ENCODE assay signal across 18 cellular contexts in the genomic region with DNA sequence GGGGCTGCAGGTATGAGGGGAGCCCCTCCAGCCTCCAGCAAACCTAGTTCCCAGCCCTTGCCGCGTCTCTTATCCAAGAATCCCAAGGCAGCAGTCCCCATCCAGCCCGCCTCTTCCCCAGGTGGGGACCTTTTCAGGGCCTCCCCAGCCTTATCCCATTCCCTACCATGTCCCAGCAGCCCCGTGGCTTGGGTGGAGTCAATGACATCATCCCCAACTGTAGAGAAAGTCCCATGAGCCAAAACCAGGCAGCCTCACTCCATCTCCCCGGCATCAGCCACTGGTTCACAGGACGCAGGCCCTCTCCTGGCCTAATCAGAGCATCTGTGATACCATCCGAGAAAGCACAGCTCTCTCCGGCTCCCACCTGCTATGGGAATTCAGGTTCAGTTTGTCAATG.
DNase-seq lines count a peak whose midpoint lies in the region; ATAC-seq and TF ChIP-seq lines count a peak whose summit lies in the region.
"Had no signal": no experiment of that assay in that cellular context is flagged by ENCODE, and none has a peak within 500 bp of the region (broad histone marks: within the 10 kb centered on the region; RNA-seq: fewer than 3 reads in every experiment).

No MANE protein-coding gene starts in this region.

- no peak overlapping the region for H2BK120ac ChIP-seq in IMR-90 (ENCODE audit: low read depth, low read length)

- POLR2A ChIA-PET in IMR-90 (lab: Charles Lee; ENCODE audit: unreplicated experiment): no interaction called here

- no peak for TF ChIP-seq POLR2A in IMR-90 (IDR thresholded peaks at IDR 0.05; ENCODE audit: low read depth, low read length)

- peaks cover 13 to 31% of the 10 kb centered on the region in 2 experiments for H3K79me1 ChIP-seq in IMR-90 (ENCODE audit: low read depth in 1 of 2, low read length in 2 of 2)

- DNase-seq in AG20443 (ENCODE audit: low spot score) (peak; percentile 54), IMR-90 (peak; percentile 16), fibroblast of the aortic adventitia (ENCODE audit: low read depth) (peak; percentile 37), omental fat pad (ENCODE audit: low spot score) (no peak), inferior parietal cortex (ENCODE audit: extremely low spot score) (no peak), SKM-1 treated with dmso at 0.1 percent for 144 hours (lab: John Stamatoyannopoulos, UW; ENCODE audit: unreplicated experiment) (no peak), DMS53 (lab: John Stamatoyannopoulos, UW) (no peak)
- DNase-seq: activated CD4-positive, alpha-beta T cell treated with anti-CD3 and anti-CD28 coated beads, Interleukin-2, amount 50 U/mL, for 1 hour; activated T-cell treated with anti-CD3 and anti-CD28 coated beads for 4 hours; BE2C; caudate nucleus; effector memory CD8-positive, alpha-beta T cell; lower lobe of right lung; NCI-H2029 treated with DMSO at 0.1 percent for 48 hours; NCI-H524 treated with DMSO at 0.1 percent for 48 hours; retina had no signal

- 0 out of 2 replicates have a peak, but pooled peaks cover 5% of the 10 kb centered on the region for H4K20me1 ChIP-seq in IMR-90 (ENCODE audit: insufficient read depth, low read length)

- H3K23ac ChIP-seq in IMR-90 (ENCODE audit: low read depth, low read length): no peak overlapping the region

- intact Hi-C loops in IMR-90 (cut with micrococcal nuclease): no loop called here

- H3K27me3 ChIP-seq in IMR-90 (ENCODE audit: control insufficient read depth, insufficient read depth, low read length): no peaks in the 10 kb centered on the region
- H3K27me3 ChIP-seq: BE2C, SJSA1 had no signal

- H3K9me1 ChIP-seq in IMR-90 (ENCODE audit: insufficient read depth, low read length): peaks cover 8% of the 10 kb centered on the region

- no peak for TF ChIP-seq RAD21 in IMR-90 (IDR thresholded peaks at IDR 0.05; ENCODE audit: low read length)

- H3K4me1 ChIP-seq in IMR-90 (ENCODE audit: control insufficient read depth, insufficient read depth, low read length): peaks cover 12% of the 10 kb centered on the region

- H3K27ac ChIP-seq in IMR-90 (ENCODE audit: insufficient read depth, low read length): no peak overlapping the region
- H3K27ac ChIP-seq: lower lobe of right lung, SJSA1 had no signal

- in situ Hi-C loops in IMR-90 (cut with MboI; ENCODE audit: low sequenced_read_pairs): no loop called here

- ATAC-seq in IMR-90 (ENCODE audit: low read depth) (no peak), omental fat pad (ENCODE audit: low FRiP score) (peak; percentile 12)
- ATAC-seq: effector memory CD8-positive, alpha-beta T cell; lower lobe of right lung; natural killer cell treated with Interleukin-12 subunit alpha and Interleukin-12 subunit beta and Interleukin-15 and Interleukin-18, amount 100 ng/mL, for 72 hours had no signal

- H4K8ac ChIP-seq in IMR-90 (ENCODE audit: low read depth in 2 of 2, low read length in 2 of 2): no peak overlapping the region

- no peaks in the 10 kb centered on the region for H3K9me3 ChIP-seq in IMR-90 (ENCODE audit: control insufficient read depth, insufficient read depth, low read length)
- H3K9me3 ChIP-seq: BE2C, lower lobe of right lung, SJSA1 had no signal

- no peak overlapping the region for H2AFZ ChIP-seq in IMR-90 (replicated peaks; ENCODE audit: low read length, poor library complexity)

- no peak overlapping the region for H2BK5ac ChIP-seq in IMR-90 (ENCODE audit: low read depth, low read length, poor library complexity, severe bottlenecking)

- H2BK15ac ChIP-seq in IMR-90 (ENCODE audit: low read depth, low read length): no peak overlapping the region

- H3K18ac ChIP-seq in IMR-90 (ENCODE audit: low read depth, low read length): no peak overlapping the region

- TF ChIP-seq CTCF in IMR-90 (conservative IDR thresholded peaks at IDR 0.05; ENCODE audit: low read depth, low read length) (no peak), fibroblast of the aortic adventitia (IDR thresholded peaks at IDR 0.05; ENCODE audit: insufficient read depth, low read length) (no peak), omental fat pad (IDR thresholded peaks at IDR 0.05) (no peak)

- H4K91ac ChIP-seq in IMR-90 (ENCODE audit: insufficient read depth, low read depth, low read length): no peak overlapping the region

- no peak overlapping the region for H2BK20ac ChIP-seq in IMR-90 (ENCODE audit: low read depth, low read length)

- no peak overlapping the region for H2AK9ac ChIP-seq in IMR-90 (replicated peaks; ENCODE audit: low read depth, low read length, poor library complexity)

- BruUV-seq in IMR-90 (replicated peaks; lab: Mats Ljungman, UMichigan): no TSS peak

- no peak overlapping the region for H4K5ac ChIP-seq in IMR-90 (ENCODE audit: low read depth, low read length)

- H3K9ac ChIP-seq in IMR-90 (ENCODE audit: low read depth, low read length): no peak overlapping the region

- H3K4ac ChIP-seq in IMR-90 (ENCODE audit: low read depth, low read length): no peak overlapping the region

- no peak overlapping the region for H3K56ac ChIP-seq in IMR-90 (ENCODE audit: extremely low read depth, insufficient read depth, low read length)

- H3K14ac ChIP-seq in IMR-90 (replicated peaks; ENCODE audit: low read depth, low read length): no peak overlapping the region

- dilution Hi-C loops in IMR-90 (cut with HindIII; ENCODE audit: low sequenced_read_pairs, unreplicated experiment): no loop called here

- H3K4me3 ChIP-seq in IMR-90 (ENCODE audit: insufficient read depth, low read depth, low read length) (no peak overlapping the region), fibroblast of the aortic adventitia (ENCODE audit: low read depth, low read length) (no peak overlapping the region)
- H3K4me3 ChIP-seq: lower lobe of right lung, SJSA1 had no signal

- H3K36me3 ChIP-seq in IMR-90 (ENCODE audit: control insufficient read depth, insufficient read depth, low read length): peaks cover 23% of the 10 kb centered on the region; the same call in 1 of the 2 replicates

- H2AK5ac ChIP-seq in IMR-90 (ENCODE audit: low read depth, low read length): no peak overlapping the region

- CTCF ChIA-PET in IMR-90 (lab: Yijun Ruan, JAX): no interaction called here

- WGBS in IMR-90 (ENCODE audit: extremely low coverage in 2 of 2, insufficient read length in 1 of 2), 2 experiments: 50% methylated on average over 1 of the region's 8 CpGs; no CpG with 5 or more reads in 1 of the 2 experiments

- H3K4me2 ChIP-seq in IMR-90 (ENCODE audit: low read depth, low read length): no peak overlapping the region

TF ChIP-seq in IMR-90, 13 proteins besides CTCF, POLR2A, EP300 and RAD21:
- TF ChIP-seq BHLHE40 (IDR thresholded peaks at IDR 0.05; ENCODE audit: low read depth, low read length) (no peak), RCOR1 (IDR thresholded peaks at IDR 0.05; ENCODE audit: insufficient replicate concordance, low read length) (no peak), FOS (IDR thresholded peaks at IDR 0.05; ENCODE audit: low read depth, low read length) (no peak), MAFK (IDR thresholded peaks at IDR 0.05; ENCODE audit: low read depth, low read length) (no peak), RFX5 (IDR thresholded peaks at IDR 0.05; ENCODE audit: low read depth, low read length) (no peak), NFE2L2 (IDR thresholded peaks at IDR 0.05; ENCODE audit: low read depth, low read length) (no peak), SMC3 (IDR thresholded peaks at IDR 0.05; ENCODE audit: low read depth, low read length) (no peak), CEBPB (IDR thresholded peaks at IDR 0.05; ENCODE audit: low read depth, low read length) (no peak), CHD1 (IDR thresholded peaks at IDR 0.05; ENCODE audit: low read depth, low read length) (no peak), MXI1 (IDR thresholded peaks at IDR 0.05; ENCODE audit: borderline replicate concordance, low read depth, low read length) (no peak), MAZ (IDR thresholded peaks at IDR 0.05; ENCODE audit: borderline replicate concordance, low read depth, low read length) (no peak)
- TF ChIP-seq, protein P1, sequence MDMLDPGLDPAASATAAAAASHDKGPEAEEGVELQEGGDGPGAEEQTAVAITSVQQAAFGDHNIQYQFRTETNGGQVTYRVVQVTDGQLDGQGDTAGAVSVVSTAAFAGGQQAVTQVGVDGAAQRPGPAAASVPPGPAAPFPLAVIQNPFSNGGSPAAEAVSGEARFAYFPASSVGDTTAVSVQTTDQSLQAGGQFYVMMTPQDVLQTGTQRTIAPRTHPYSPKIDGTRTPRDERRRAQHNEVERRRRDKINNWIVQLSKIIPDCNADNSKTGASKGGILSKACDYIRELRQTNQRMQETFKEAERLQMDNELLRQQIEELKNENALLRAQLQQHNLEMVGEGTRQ (IDR thresholded peaks at IDR 0.05; ENCODE audit: low read depth, low read length): no peak
- TF ChIP-seq, protein P2, sequence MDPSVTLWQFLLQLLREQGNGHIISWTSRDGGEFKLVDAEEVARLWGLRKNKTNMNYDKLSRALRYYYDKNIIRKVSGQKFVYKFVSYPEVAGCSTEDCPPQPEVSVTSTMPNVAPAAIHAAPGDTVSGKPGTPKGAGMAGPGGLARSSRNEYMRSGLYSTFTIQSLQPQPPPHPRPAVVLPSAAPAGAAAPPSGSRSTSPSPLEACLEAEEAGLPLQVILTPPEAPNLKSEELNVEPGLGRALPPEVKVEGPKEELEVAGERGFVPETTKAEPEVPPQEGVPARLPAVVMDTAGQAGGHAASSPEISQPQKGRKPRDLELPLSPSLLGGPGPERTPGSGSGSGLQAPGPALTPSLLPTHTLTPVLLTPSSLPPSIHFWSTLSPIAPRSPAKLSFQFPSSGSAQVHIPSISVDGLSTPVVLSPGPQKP (IDR thresholded peaks at IDR 0.05; ENCODE audit: borderline replicate concordance, low read depth, low read length): no peak

Comparison
In these comparisons a context has a peak if more than half of its experiments do, and no peak if none do; other contexts are left out.
1. DNase-seq: peak in AG20443 (single experiment), IMR-90 (single experiment) and fibroblast of the aortic adventitia (single experiment); none in omental fat pad (single experiment), inferior parietal cortex (single experiment), SKM-1 treated with dmso at 0.1 percent for 144 hours (single experiment) and DMS53 (single experiment).